28 cellular contexts compared by ENCODE assay signal in genomic region chr3:172115059-172115458, GRCh38.
"Had no signal": no experiment of that assay in that cellular context is flagged by ENCODE, and none has a peak within 500 bp of the region (broad histone marks: within the 10 kb centered on the region; RNA-seq: fewer than 3 reads in every experiment).

No MANE protein-coding gene starts in this region.

- H3K36me3 ChIP-seq: prostate gland had no signal

- H3K9me3 Mint-ChIP-seq: activated naive CD4-positive, alpha-beta T cell treated with anti-CD3 and anti-CD28 coated beads, Interleukin-2, amount 50 U/mL, for 24 hours; activated naive CD8-positive, alpha-beta T cell treated with anti-CD3 and anti-CD28 coated beads, Interleukin-2, amount 50 U/mL, for 24 hours; activated T-helper 2 cell treated with anti-CD3 and anti-CD28 coated beads, Interferon-gamma antibody, Interleukin-2, Interleukin-4, amounts not matched to agents 10 μg/mL and 5 μg/mL and 100 μg/mL, durations not matched to agents 14 hours and 24 hours and 36 hours; immature natural killer cell; naive thymus-derived CD4-positive, alpha-beta T cell; stimulated activated naive B cell treated with anti-CD40 and anti-IgM and Interleukin-4, amounts not matched to agents 10 μg/mL and 1 μg/mL and 100 μg/mL, for 72 hours; T-helper 2 cell treated with Interferon-gamma antibody and Interleukin-4, amounts not matched to agents 5 μg/mL and 100 μg/mL, for 36 hours had no signal

- H3K27me3 ChIP-seq: esophagus muscularis mucosa, foreskin keratinocyte, heart left ventricle, pancreas, sigmoid colon, tibial nerve had no signal

- H3K4me3 ChIP-seq: esophagus muscularis mucosa, heart left ventricle, pancreas, prostate gland, sigmoid colon, tibial nerve had no signal

- DNase-seq: activated CD4-positive, alpha-beta T cell treated with anti-CD3 and anti-CD28 coated beads for 36 hours; activated CD4-positive, CD25-positive, alpha-beta regulatory T cell; activated CD8-positive, alpha-beta memory T cell treated with anti-CD3 and anti-CD28 coated beads, Interleukin-2, amount 10 ng/mL, durations not matched to agents 7 days and 5 days; activated CD8-positive, alpha-beta T cell treated with anti-CD3 and anti-CD28 coated beads, Interleukin-2, amount 10 ng/mL, durations not matched to agents 7 days and 5 days; activated naive CD8-positive, alpha-beta T cell treated with anti-CD3 and anti-CD28 coated beads, Interleukin-2, amount 50 U/mL, for 24 hours; activated T-cell treated with anti-CD3 and anti-CD28 coated beads, Interleukin-2, amount 50 U/mL, for 48 hours; central memory CD4-positive, alpha-beta T cell; dermis blood vessel endothelial cell; effector CD4-positive, alpha-beta T cell; foreskin keratinocyte; heart left ventricle; immature natural killer cell; kidney; left colon; midbrain; naive thymus-derived CD4-positive, alpha-beta T cell; pancreas; retina; sigmoid colon; small intestine; stimulated activated CD4-positive, alpha-beta T cell treated with anti-CD3 and anti-CD28 coated beads, Interleukin-2, amount 100 ng/mL, for 24 hours; stimulated activated naive B cell treated with anti-CD40 and anti-IgM and Interleukin-4, amounts not matched to agents 10 μg/mL and 1 μg/mL and 100 μg/mL, for 72 hours had no signal

- ATAC-seq: activated CD4-positive, alpha-beta T cell treated with anti-CD3 and anti-CD28 coated beads for 36 hours; activated CD8-positive, alpha-beta memory T cell treated with anti-CD3 and anti-CD28 coated beads, Interleukin-2, amount 10 ng/mL, durations not matched to agents 7 days and 5 days; activated CD8-positive, alpha-beta T cell treated with anti-CD3 and anti-CD28 coated beads, Interleukin-2, amount 10 ng/mL, durations not matched to agents 7 days and 5 days; activated naive CD8-positive, alpha-beta T cell treated with anti-CD3 and anti-CD28 coated beads, Interleukin-2, amount 50 U/mL, for 24 hours; foreskin keratinocyte; left colon; naive thymus-derived CD4-positive, alpha-beta T cell; pancreas; stimulated activated naive B cell treated with anti-CD40 and anti-IgM and Interleukin-4, amounts not matched to agents 10 μg/mL and 1 μg/mL and 100 μg/mL, for 72 hours had no signal

- H3K27ac ChIP-seq: esophagus muscularis mucosa, foreskin keratinocyte, heart left ventricle, pancreas, prostate gland, sigmoid colon had no signal

- H3K4me3 Mint-ChIP-seq: activated CD4-positive, alpha-beta T cell treated with anti-CD3 and anti-CD28 coated beads for 36 hours; activated CD8-positive, alpha-beta memory T cell treated with anti-CD3 and anti-CD28 coated beads, Interleukin-2, amount 10 ng/mL, durations not matched to agents 7 days and 5 days; activated CD8-positive, alpha-beta T cell treated with anti-CD3 and anti-CD28 coated beads, Interleukin-2, amount 10 ng/mL, durations not matched to agents 7 days and 5 days; activated naive CD4-positive, alpha-beta T cell treated with anti-CD3 and anti-CD28 coated beads, Interleukin-2, amount 50 U/mL, for 24 hours; activated naive CD8-positive, alpha-beta T cell treated with anti-CD3 and anti-CD28 coated beads, Interleukin-2, amount 50 U/mL, for 24 hours; naive thymus-derived CD4-positive, alpha-beta T cell; stimulated activated naive B cell treated with anti-CD40 and anti-IgM and Interleukin-4, amounts not matched to agents 10 μg/mL and 1 μg/mL and 100 μg/mL, for 72 hours; T-helper 2 cell treated with Interferon-gamma antibody and Interleukin-4, amounts not matched to agents 5 μg/mL and 100 μg/mL, for 36 hours had no signal

- H3K9me3 ChIP-seq: esophagus muscularis mucosa, heart left ventricle, pancreas, prostate gland, sigmoid colon, tibial nerve had no signal

- H3K4me1 Mint-ChIP-seq: stimulated activated naive B cell treated with anti-CD40 and anti-IgM and Interleukin-4, amounts not matched to agents 10 μg/mL and 1 μg/mL and 100 μg/mL, for 72 hours had no signal

- H3K27ac Mint-ChIP-seq: activated CD4-positive, alpha-beta T cell treated with anti-CD3 and anti-CD28 coated beads for 36 hours; activated CD8-positive, alpha-beta memory T cell treated with anti-CD3 and anti-CD28 coated beads, Interleukin-2, amount 10 ng/mL, durations not matched to agents 7 days and 5 days; activated CD8-positive, alpha-beta T cell treated with anti-CD3 and anti-CD28 coated beads, Interleukin-2, amount 10 ng/mL, durations not matched to agents 7 days and 5 days; activated naive CD4-positive, alpha-beta T cell treated with anti-CD3 and anti-CD28 coated beads, Interleukin-2, amount 50 U/mL, for 24 hours; activated naive CD8-positive, alpha-beta T cell treated with anti-CD3 and anti-CD28 coated beads, Interleukin-2, amount 50 U/mL, for 24 hours; activated T-helper 2 cell treated with anti-CD3 and anti-CD28 coated beads, Interferon-gamma antibody, Interleukin-2, Interleukin-4, amounts not matched to agents 10 μg/mL and 5 μg/mL and 100 μg/mL, durations not matched to agents 14 hours and 24 hours and 36 hours; stimulated activated naive B cell treated with anti-CD40 and anti-IgM and Interleukin-4, amounts not matched to agents 10 μg/mL and 1 μg/mL and 100 μg/mL, for 72 hours; T-helper 2 cell treated with Interferon-gamma antibody and Interleukin-4, amounts not matched to agents 5 μg/mL and 100 μg/mL, for 36 hours had no signal

- H3K27me3 Mint-ChIP-seq: activated CD4-positive, alpha-beta T cell treated with anti-CD3 and anti-CD28 coated beads for 36 hours; activated CD8-positive, alpha-beta memory T cell treated with anti-CD3 and anti-CD28 coated beads, Interleukin-2, amount 10 ng/mL, durations not matched to agents 7 days and 5 days; activated naive CD4-positive, alpha-beta T cell treated with anti-CD3 and anti-CD28 coated beads, Interleukin-2, amount 50 U/mL, for 24 hours; activated naive CD8-positive, alpha-beta T cell treated with anti-CD3 and anti-CD28 coated beads, Interleukin-2, amount 50 U/mL, for 24 hours; naive thymus-derived CD4-positive, alpha-beta T cell had no signal
